22 cellular contexts compared by ENCODE assay signal in the genomic region with DNA sequence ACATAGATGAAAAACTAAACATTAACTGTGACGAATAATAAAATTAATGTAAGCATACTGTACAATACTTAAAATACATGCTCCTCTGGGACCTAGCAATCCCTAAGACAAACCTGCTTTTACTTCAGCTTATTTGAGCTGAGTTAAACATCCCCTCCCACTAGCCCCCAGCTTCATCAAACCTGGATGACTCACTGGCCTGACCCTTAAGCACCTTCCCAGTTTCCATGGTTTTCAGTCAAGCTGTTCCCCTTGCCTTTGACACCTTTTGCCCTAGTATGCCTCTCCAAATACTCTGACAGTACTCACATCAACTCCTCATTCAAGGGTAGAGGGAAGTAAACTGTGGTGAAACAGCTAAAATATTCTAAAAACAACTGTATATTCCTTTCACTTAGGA. TPM values are rescaled to one million over a fixed set of nuclear protein-coding genes. Genes with fewer than 3 reads are reported as not detected.
DNase-seq lines count a peak whose midpoint lies in the region; ATAC-seq and TF ChIP-seq lines count a peak whose summit lies in the region.
"Had no signal": no experiment of that assay in that cellular context is flagged by ENCODE, and none has a peak within 500 bp of the region (broad histone marks: within the 10 kb centered on the region; RNA-seq: fewer than 3 reads in every experiment).

No MANE protein-coding gene starts in this region.

- H3K36me3 ChIP-seq in IMR-90 (ENCODE audit: control insufficient read depth, insufficient read depth, low read length) = no peaks in the 10 kb centered on the region
- H3K36me3 ChIP-seq in endodermal cell (ENCODE audit: control insufficient read depth, insufficient read depth, low read length) = no peaks in the 10 kb centered on the region
- H3K36me3 ChIP-seq in neural cell (ENCODE audit: insufficient read depth, low read length) = no peaks in the 10 kb centered on the region
- H3K36me3 ChIP-seq: BE2C, HAP-1, SJCRH30 had no signal

- no peak overlapping the region for H3K18ac ChIP-seq in IMR-90 (ENCODE audit: low read depth, low read length)

- H3K4me3 ChIP-seq in IMR-90 (ENCODE audit: insufficient read depth, low read depth, low read length) = no peak overlapping the region
- no peak overlapping the region for H3K4me3 ChIP-seq in endodermal cell (ENCODE audit: low read length)
- H3K4me3 ChIP-seq in neural cell (ENCODE audit: low read length) = peak overlapping the region; percentile 90
- H3K4me3 ChIP-seq: HAP-1, SJCRH30 had no signal

- H2AK9ac ChIP-seq in IMR-90 (replicated peaks; ENCODE audit: low read depth, low read length, poor library complexity) = no peak overlapping the region

- intact Hi-C loops in IMR-90 (cut with micrococcal nuclease) = no loop called here

- H2BK5ac ChIP-seq in IMR-90 (ENCODE audit: low read depth, low read length, poor library complexity, severe bottlenecking) = no peak overlapping the region

- no peak overlapping the region for H2BK120ac ChIP-seq in IMR-90 (ENCODE audit: low read depth, low read length)

- H3K9me3 Mint-ChIP-seq in endodermal cell = no peaks in the 10 kb centered on the region

- no peak overlapping the region for H3K56ac ChIP-seq in IMR-90 (ENCODE audit: extremely low read depth, insufficient read depth, low read length)

- POLR2A ChIA-PET in IMR-90 (lab: Charles Lee; ENCODE audit: unreplicated experiment) = no interaction called here

- no peaks in the 10 kb centered on the region for H3K36me3 Mint-ChIP-seq in endodermal cell (ENCODE audit: low read depth)

- H3K9ac ChIP-seq in IMR-90 (ENCODE audit: low read depth, low read length) (no peak overlapping the region), endodermal cell (ENCODE audit: extremely low read depth, low read length, poor library complexity, severe bottlenecking) (no peak overlapping the region), neural cell (ENCODE audit: low read length) (no peak overlapping the region)

- H3K4me3 Mint-ChIP-seq in endodermal cell = no peak overlapping the region

- no peak overlapping the region for H4K91ac ChIP-seq in IMR-90 (ENCODE audit: insufficient read depth, low read depth, low read length)

- no peak overlapping the region for H4K5ac ChIP-seq in IMR-90 (ENCODE audit: low read depth, low read length)

- TF ChIP-seq EP300 in neural cell (conservative IDR thresholded peaks at IDR 0.05; ENCODE audit: poor library complexity, severe bottlenecking) = no peak

- BruUV-seq in IMR-90 (replicated peaks; lab: Mats Ljungman, UMichigan) = no TSS peak

- no peaks in the 10 kb centered on the region for H3K9me2 ChIP-seq in neural cell (ENCODE audit: insufficient read depth, low read length)

- H3K4me1 ChIP-seq in IMR-90 (ENCODE audit: control insufficient read depth, insufficient read depth, low read length) (peaks cover 1% of the 10 kb centered on the region; the same call in 1 of the 2 replicates), endodermal cell (ENCODE audit: control insufficient read depth, insufficient read depth, low read length) (no peaks in the 10 kb centered on the region)
- H3K4me1 ChIP-seq: BE2C, SJCRH30 had no signal

- no peak overlapping the region for H2AK5ac ChIP-seq in IMR-90 (ENCODE audit: low read depth, low read length)

- dilution Hi-C loops in IMR-90 (cut with HindIII; ENCODE audit: low sequenced_read_pairs, unreplicated experiment) = no loop called here

- H3K27ac ChIP-seq in IMR-90 (ENCODE audit: insufficient read depth, low read length) (no peak overlapping the region), endodermal cell (ENCODE audit: low read depth, low read length) (no peak overlapping the region), neural cell (ENCODE audit: low read length) (no peak overlapping the region)
- H3K27ac ChIP-seq: 22Rv1, HL-60, SJCRH30 had no signal

- 0 out of 2 replicates have a peak overlapping the region, but pooled peaks have one; percentile 32 for H3K23ac ChIP-seq in IMR-90 (ENCODE audit: low read depth, low read length)

- H3K9me3 ChIP-seq in IMR-90 (ENCODE audit: control insufficient read depth, insufficient read depth, low read length) = no peaks in the 10 kb centered on the region
- no peaks in the 10 kb centered on the region for H3K9me3 ChIP-seq in endodermal cell (ENCODE audit: control insufficient read depth, low read length)
- no peaks in the 10 kb centered on the region for H3K9me3 ChIP-seq in neural cell (ENCODE audit: low read length)
- H3K9me3 ChIP-seq: BE2C, HAP-1, SJCRH30 had no signal

- in situ Hi-C loops in IMR-90 (cut with MboI; ENCODE audit: low sequenced_read_pairs) = loop anchor here (10.0 kb wide), 1 partner anchor 62 kb away; a partner anchor contains a TSS

- no peak for TF ChIP-seq POLR2A in IMR-90 (IDR thresholded peaks at IDR 0.05; ENCODE audit: low read depth, low read length)

- H3K4me2 ChIP-seq in IMR-90 (ENCODE audit: low read depth, low read length) (no peak overlapping the region), neural cell (ENCODE audit: low read length) (no peak overlapping the region)

- ATAC-seq in IMR-90 (ENCODE audit: low read depth) = no peak
- no peak for ATAC-seq in HG02884 (IDR thresholded peaks at IDR 0.05; ENCODE audit: unreplicated experiment)
- no peak for ATAC-seq in HG03139 (IDR thresholded peaks at IDR 0.05; ENCODE audit: unreplicated experiment)
- ATAC-seq: SK-N-SH treated with all-trans-retinoic acid at 6 μM for 48 hours had no signal

- H2AFZ ChIP-seq in IMR-90 (replicated peaks; ENCODE audit: low read length, poor library complexity) (no peak overlapping the region), neural cell (ENCODE audit: low read depth, low read length) (no peak overlapping the region)

- H3K14ac ChIP-seq in IMR-90 (replicated peaks; ENCODE audit: low read depth, low read length) = no peak overlapping the region

- no peak overlapping the region for H4K8ac ChIP-seq in IMR-90 (ENCODE audit: low read depth in 2 of 2, low read length in 2 of 2)

- H3K4ac ChIP-seq in IMR-90 (ENCODE audit: low read depth, low read length) = no peak overlapping the region

- peaks cover 7% of the 10 kb centered on the region for H3K27me3 Mint-ChIP-seq in endodermal cell (ENCODE audit: insufficient read depth)

- H3K79me1 ChIP-seq in IMR-90 (ENCODE audit: low read depth in 1 of 2, low read length in 2 of 2) = peaks cover 20 to 28% of the 10 kb centered on the region in 2 experiments

- no peak overlapping the region for H2BK15ac ChIP-seq in IMR-90 (ENCODE audit: low read depth, low read length)

- TF ChIP-seq CTCF in IMR-90 (conservative IDR thresholded peaks at IDR 0.05; ENCODE audit: low read depth, low read length) (no peak), endodermal cell (conservative IDR thresholded peaks at IDR 0.05) (no peak), neural cell (IDR thresholded peaks at IDR 0.05; ENCODE audit: poor library complexity, severe bottlenecking) (no peak)

- H3K27me3 ChIP-seq in IMR-90 (ENCODE audit: control insufficient read depth, insufficient read depth, low read length) (no peaks in the 10 kb centered on the region), endodermal cell (ENCODE audit: control insufficient read depth, insufficient read depth, low read length, poor library complexity, severe bottlenecking) (peaks cover 5% of the 10 kb centered on the region), neural cell (ENCODE audit: insufficient read depth, low read depth, low read length) (no peaks in the 10 kb centered on the region)
- H3K27me3 ChIP-seq: BE2C, SJCRH30 had no signal

- peaks cover 19% of the 10 kb centered on the region for H3K4me1 Mint-ChIP-seq in endodermal cell

- no peaks in the 10 kb centered on the region for H3F3A ChIP-seq in neural cell (ENCODE audit: insufficient read depth, low read length, poor library complexity, severe bottlenecking)

- TF ChIP-seq RAD21 in IMR-90 (IDR thresholded peaks at IDR 0.05; ENCODE audit: low read length) = no peak
- no peak for TF ChIP-seq RAD21 in neural cell (conservative IDR thresholded peaks at IDR 0.05)

- CTCF ChIA-PET in IMR-90 (lab: Yijun Ruan, JAX) = no interaction called here

- WGBS in IMR-90 (ENCODE audit: extremely low coverage in 2 of 2, insufficient read length in 1 of 2), 2 experiments = no CpG with 5 or more reads among the region's 1 CpG
- WGBS in endodermal cell (ENCODE audit: insufficient coverage in 1 of 2, insufficient read length in 1 of 2), 2 experiments = 89% methylated on average over 1 of the region's 1 CpG; no CpG with 5 or more reads in 1 of the 2 experiments

- no peaks in the 10 kb centered on the region for H4K20me1 ChIP-seq in IMR-90 (ENCODE audit: insufficient read depth, low read length)
- H4K20me1 ChIP-seq in neural cell (ENCODE audit: insufficient read depth) = no peaks in the 10 kb centered on the region

- H3K9me1 ChIP-seq in IMR-90 (ENCODE audit: insufficient read depth, low read length) = peaks cover 11% of the 10 kb centered on the region; the same call in 1 of the 2 replicates

- no peak overlapping the region for H2BK20ac ChIP-seq in IMR-90 (ENCODE audit: low read depth, low read length)

- DNase-seq in DMS 273 (lab: John Stamatoyannopoulos, UW; ENCODE audit: unreplicated experiment) = peak; percentile 12
- no peak for DNase-seq in DMS 273 treated with DMSO at 0.1 percent for 48 hours (lab: John Stamatoyannopoulos, UW)
- no peak for DNase-seq in IMR-90
- DNase-seq in endodermal cell = peak; percentile 62
- DNase-seq in activated T-cell treated with anti-CD3 and anti-CD28 coated beads, Interleukin-2, amount 50 U/mL, for 48 hours = no peak
- DNase-seq: BE2C, NCI-H1048, NCI-H1417 treated with DMSO at 0.1 percent for 48 hours, NCI-H1694 treated with DMSO at 0.1 percent for 48 hours, NCI-H2081, NCI-H2171 treated with DMSO at 0.1 percent for 48 hours, NCI-H345, NCI-H510A treated with DMSO at 0.1 percent for 48 hours, NCI-H774, SJCRH30 had no signal

- H3K27ac Mint-ChIP-seq in endodermal cell = no peak overlapping the region

- H3K79me2 ChIP-seq in neural cell (replicated peaks; ENCODE audit: insufficient read depth, low read length) = peaks cover 60% of the 10 kb centered on the region

TF ChIP-seq in IMR-90, 13 proteins besides CTCF, POLR2A, EP300 and RAD21:
- no peak for TF ChIP-seq MAFK (IDR thresholded peaks at IDR 0.05; ENCODE audit: low read depth, low read length)

RNA-seq across cellular contexts. Expression of a gene that starts 4.2 kb away (rescaled TPM):
- total RNA-seq in IMR-90 (2012; rRNA removed) (2.3 and 5.0 TPM in 2 replicates), endodermal cell (1 to 10 TPM; 7.4 to 8.8 TPM)
- polyA plus RNA-seq in IMR-90 (2012; rRNA removed) (1.5 and 2.2 TPM in 2 replicates), neural cell (43.1 and 47.9 TPM in 2 replicates)
- polyA plus RNA-seq in IMR-90 (2012; cell fraction: cytosol; rRNA removed) = 0.67 and 0.86 TPM in 2 replicates
- polyA plus RNA-seq in IMR-90 (2012; cell fraction: nucleus; rRNA removed; ENCODE audit: low replicate concordance) = 0.34 and 0.96 TPM in 2 replicates
- 7.4 TPM for polyA plus RNA-seq in endodermal cell (2013, experiment 1 of 2)
- polyA plus RNA-seq in endodermal cell (2013, experiment 2 of 2) = 7.0 TPM
- 61.1 and 64.1 TPM in 2 replicates for polyA minus RNA-seq in neural cell

Comparison
In these comparisons a context has a peak if more than half of its experiments do, and no peak if none do; other contexts are left out.
1. DNase-seq: peak in DMS 273 (single experiment) and endodermal cell (single experiment); none in DMS 273 treated with DMSO at 0.1 percent for 48 hours (single experiment), IMR-90 (single experiment) and activated T-cell treated with anti-CD3 and anti-CD28 coated beads, Interleukin-2, amount 50 U/mL, for 48 hours (0 of 2).